Comparison of ENCODE assay signal across 27 cellular contexts in genomic region chr15:72979308-72979707, GRCh38.
"Had no signal": no experiment of that assay in that cellular context is flagged by ENCODE, and none has a peak within 500 bp of the region (broad histone marks: within the 10 kb centered on the region; RNA-seq: fewer than 3 reads in every experiment).

No MANE protein-coding gene starts in this region.

- H3K27ac ChIP-seq: neutrophil, parathyroid adenoma, psoas muscle, right lobe of liver, stomach, thoracic aorta, thyroid gland, tibial nerve, upper lobe of left lung, vagina had no signal

- H3K27me3 ChIP-seq: right lobe of liver, sigmoid colon, thyroid gland, upper lobe of left lung, vagina had no signal

- H2AFZ ChIP-seq: parathyroid adenoma had no signal

- H3K9ac ChIP-seq: parathyroid adenoma had no signal

- H3K9me3 ChIP-seq: neutrophil, psoas muscle, right lobe of liver, sigmoid colon, thyroid gland, upper lobe of left lung, vagina had no signal

- H3K4me1 ChIP-seq: parathyroid adenoma, psoas muscle, right lobe of liver, stomach, thyroid gland, tibial nerve, upper lobe of left lung, vagina had no signal

- ATAC-seq: naive thymus-derived CD8-positive, alpha-beta T cell; natural killer cell treated with Interleukin-12 subunit alpha and Interleukin-12 subunit beta and Interleukin-15 and Interleukin-18, amount 100 ng/mL, for 72 hours; psoas muscle; right cardiac atrium; right lobe of liver; stimulated activated effector memory CD8-positive, alpha-beta T cell treated with anti-CD3 and anti-CD28 coated beads, Interleukin-12 subunit alpha, Interleukin-12 subunit beta, amount 100 ng/mL, for 72 hours; stimulated activated naive B cell treated with anti-CD40 and anti-IgM and Interleukin-4, amounts not matched to agents 10 μg/mL and 1 μg/mL and 100 μg/mL, for 72 hours had no signal

- FAIRE-seq: small intestine, urothelium cell line had no signal

- DNase-seq: naive thymus-derived CD8-positive, alpha-beta T cell; nephron progenitor cell; nucleus accumbens; posterior cingulate gyrus; psoas muscle; right cardiac atrium; right lobe of liver; sigmoid colon; small intestine; stimulated activated CD4-positive, alpha-beta T cell treated with anti-CD3 and anti-CD28 coated beads, Interleukin-15, amount 100 ng/mL, for 24 hours; stimulated activated CD4-positive, alpha-beta T cell treated with anti-CD3 and anti-CD28 coated beads, Interleukin-2, amount 100 ng/mL, for 24 hours; stimulated activated CD4-positive, alpha-beta T cell treated with anti-CD3 and anti-CD28 coated beads, Interleukin-2, amount 100 ng/mL, for 48 hours; stimulated activated CD4-positive, alpha-beta T cell treated with anti-CD3 and anti-CD28 coated beads, Interleukin-4, amount 100 ng/mL, for 24 hours; stimulated activated naive B cell treated with anti-CD40 and anti-IgM and Interleukin-4, amounts not matched to agents 10 μg/mL and 1 μg/mL and 100 μg/mL, for 72 hours; stimulated activated naive CD4-positive, alpha-beta T cell treated with Interleukin-2 at 50 U/mL for 16 hours; stomach; thyroid gland; trophoblast cell; upper lobe of left lung had no signal

- H3K36me3 ChIP-seq: neutrophil, right lobe of liver, sigmoid colon, stomach, thoracic aorta, thyroid gland, tibial nerve, upper lobe of left lung, vagina had no signal

- H3K4me3 ChIP-seq: psoas muscle, right lobe of liver, sigmoid colon, stomach, thoracic aorta, thyroid gland, tibial nerve, upper lobe of left lung, vagina had no signal
